ENCODE assay signal across 8 cellular contexts in the genomic region with DNA sequence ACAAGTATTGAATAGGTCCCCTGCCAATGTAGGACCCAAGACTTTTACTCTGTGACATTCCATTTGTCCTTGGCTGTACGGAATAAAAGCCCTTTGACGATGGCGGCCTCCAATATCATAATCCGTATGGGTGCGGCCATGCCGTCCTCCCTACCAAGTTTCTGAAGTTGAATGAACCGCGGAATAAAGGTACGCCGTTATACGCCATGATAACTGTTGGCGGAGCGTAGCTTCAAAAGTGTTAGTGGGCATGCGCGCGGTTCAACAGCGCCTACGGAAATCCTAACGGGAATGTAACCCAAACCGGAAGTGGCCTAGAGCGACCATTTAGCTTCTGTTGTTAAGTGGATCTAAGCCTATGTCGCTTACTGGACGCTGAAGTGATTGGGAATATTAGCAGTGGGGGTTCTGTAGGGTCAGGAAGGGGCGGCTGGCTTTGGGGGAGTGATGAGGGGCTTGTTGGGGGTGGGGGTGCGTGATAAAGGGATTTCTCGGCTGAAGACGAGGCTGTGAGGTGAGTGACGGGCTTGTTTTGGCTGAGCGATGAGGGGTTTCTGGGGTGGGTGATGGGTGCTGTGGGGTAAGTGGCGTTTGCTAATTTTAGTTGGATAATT. TPM values are rescaled to one million over a fixed set of nuclear protein-coding genes. Genes with fewer than 3 reads are reported as not detected.
A peak's percentile ranks its signal among the peaks of the same experiment; 100 is the strongest.
DNase-seq lines count a peak whose midpoint lies in the region; ATAC-seq, FAIRE-seq and TF ChIP-seq lines count a peak whose summit lies in the region.

A gene (plus strand): TSS at position 322 of the 614 bp plus-strand sequence. CDS start 2,047 bp downstream, outside the sequence.

- H3K9me3 Mint-ChIP-seq in chondrocyte (ENCODE audit: low read depth) = no peaks in the 10 kb centered on the region

- H3K36me3 Mint-ChIP-seq in chondrocyte (ENCODE audit: low read depth) = peaks cover 7% of the 10 kb centered on the region

- intact Hi-C loops in kidney (cut with DNase I) = no loop called here

- peak within 1 kb of the TSS; percentile 94 for H3K4me3 Mint-ChIP-seq in chondrocyte (ENCODE audit: unreplicated experiment)

- DNase-seq in 8988T (peak; percentile 36), NCI-H226 (peak; percentile 95), chondrocyte (ENCODE audit: low spot score) (no peak), kidney (peak; percentile 95)
- DNase-seq in activated CD4-positive, alpha-beta T cell treated with anti-CD3 and anti-CD28 coated beads for 1 hour = peak; percentile 77
- peak; percentile 82 to 90 (median 84) for DNase-seq in stimulated activated CD4-positive, alpha-beta T cell treated with anti-CD3 and anti-CD28 coated beads, Interleukin-12 subunit alpha, Interleukin-12 subunit beta, amount 100 ng/mL, for 48 hours (ENCODE audit: low read depth in 2 of 3, low spot score in 1 of 3)

- H3K4me1 Mint-ChIP-seq in chondrocyte (ENCODE audit: low read depth) = peaks cover 24% of the 10 kb centered on the region

- FAIRE-seq in kidney (lab: Jason Lieb, UNC) = peak; percentile 99

- peak; percentile 84 for ATAC-seq in HG03103 (IDR thresholded peaks at IDR 0.05; ENCODE audit: low read depth, unreplicated experiment)

- no peaks in the 10 kb centered on the region for H3K9me3 ChIP-seq in kidney (ENCODE audit: control insufficient read depth in 1 of 2, low read length in 2 of 2)

- peaks cover 0 to 4% of the 10 kb centered on the region in 2 donors for H3K36me3 ChIP-seq in kidney (ENCODE audit: control insufficient read depth in 1 of 2, insufficient read depth in 2 of 2, low read length in 2 of 2)

- H3K4me1 ChIP-seq in kidney (ENCODE audit: control insufficient read depth in 1 of 2, insufficient read depth in 1 of 2, low read depth in 1 of 2, low read length in 2 of 2) = peaks cover 0 to 9% of the 10 kb centered on the region in 2 donors

- H3K27ac Mint-ChIP-seq in chondrocyte (ENCODE audit: unreplicated experiment) = peak within 1 kb of the TSS; percentile 92

- peak within 1 kb of the TSS; percentile 87 to 97 for H3K4me3 ChIP-seq in kidney (ENCODE audit: low read length in 2 of 2)

- no peak within 1 kb of the TSS for H3K27ac ChIP-seq in kidney (ENCODE audit: low read depth in 2 of 2, low read length in 2 of 2)

- H3K9ac ChIP-seq in kidney (ENCODE audit: low read length in 2 of 2) = peak within 1 kb of the TSS; percentile 15 to 46

- TF ChIP-seq POLR2A in GM18526 (IDR thresholded peaks at IDR 0.05; ENCODE audit: extremely low read depth, insufficient read length) = peak; percentile 34

- peaks cover 24% of the 10 kb centered on the region for H3K27me3 Mint-ChIP-seq in chondrocyte (ENCODE audit: low read depth)

- TF ChIP-seq CTCF in chondrocyte (IDR thresholded peaks at IDR 0.05) (no peak), kidney (IDR thresholded peaks at IDR 0.05; ENCODE audit: borderline replicate concordance, extremely low read depth, insufficient read depth) (no peak)

RNA-seq across cellular contexts. Expression of the gene that starts here (rescaled TPM):
- 6.3 to 14.3 TPM (median 8.9 TPM) in 3 replicates for total RNA-seq in chondrocyte
- total RNA-seq in kidney = 20.1 TPM
- 3.3 TPM for polyA plus RNA-seq in kidney (ENCODE audit: insufficient read depth, low read depth, low replicate concordance)
